Comparison of ENCODE assay signal across 22 cellular contexts in genomic region chr1:23622284-23622683, GRCh38.
"Had no signal": no experiment of that assay in that cellular context is flagged by ENCODE, and none has a peak within 500 bp of the region (broad histone marks: within the 10 kb centered on the region; RNA-seq: fewer than 3 reads in every experiment).

No MANE protein-coding gene starts in this region.

- H3K4me3 Mint-ChIP-seq: natural killer cell had no signal

- H3K27ac ChIP-seq: coronary artery, esophagus muscularis mucosa, left lung, tibial artery, VCaP had no signal

- H3K27me3 ChIP-seq: tibial artery had no signal

- H3K9me3 ChIP-seq: esophagus muscularis mucosa, left lung, tibial artery had no signal

- H3K4me3 ChIP-seq: coronary artery, esophagus muscularis mucosa, left lung, lung, tibial artery had no signal

- H3K27ac Mint-ChIP-seq: natural killer cell; progenitor cell of endocrine pancreas; T-helper 2 cell treated with Interferon-gamma antibody and Interleukin-4, amounts not matched to agents 5 μg/mL and 100 μg/mL, for 36 hours had no signal

- DNase-seq: activated CD4-positive, alpha-beta T cell treated with anti-CD3 and anti-CD28 coated beads for 1 hour; activated CD4-positive, alpha-beta T cell treated with anti-CD3 and anti-CD28 coated beads, Interleukin-2, amount 50 U/mL, for 1 hour; activated effector memory CD4-positive, alpha-beta T cell treated with Interleukin-2 at 50 U/mL for 16 hours; activated T-cell treated with anti-CD3 and anti-CD28 coated beads, Interleukin-2, amount 50 U/mL, for 72 hours; amygdala; cerebellar nuclear complex; hippocampal formation; kidney glomerular epithelial cell; left lung; natural killer cell; stimulated activated CD4-positive, alpha-beta T cell treated with anti-CD3 and anti-CD28 coated beads, Interleukin-2, amount 100 ng/mL, for 48 hours; stimulated activated CD8-positive, alpha-beta memory T cell treated with anti-CD3 and anti-CD28 coated beads, Interleukin-4, amount 100 ng/mL, for 48 hours; stimulated activated naive CD4-positive, alpha-beta T cell treated with Interleukin-2 at 50 U/mL for 16 hours; substantia nigra; tibial artery had no signal

- H3K36me3 ChIP-seq: esophagus muscularis mucosa, left lung, tibial artery had no signal

- ATAC-seq: activated naive CD4-positive, alpha-beta T cell treated with anti-CD3 and anti-CD28 coated beads, Interleukin-2, amount 50 U/mL, for 72 hours; activated T-cell treated with anti-CD3 and anti-CD28 coated beads, Interleukin-2, amount 50 U/mL, for 72 hours; left lung; natural killer cell had no signal

- H3K36me3 Mint-ChIP-seq: natural killer cell had no signal
